20 cellular contexts compared by ENCODE assay signal in genomic region chr17:21008992-21009671, GRCh38.
"Had no signal": no experiment of that assay in that cellular context is flagged by ENCODE, and none has a peak within 500 bp of the region (broad histone marks: within the 10 kb centered on the region; RNA-seq: fewer than 3 reads in every experiment).

No MANE protein-coding gene starts in this region.

- H3K9me3 Mint-ChIP-seq: activated naive CD8-positive, alpha-beta T cell treated with anti-CD3 and anti-CD28 coated beads, Interleukin-2, amount 10 ng/mL, durations not matched to agents 7 days and 5 days; activated T-cell treated with anti-CD3 and anti-CD28 coated beads, Interleukin-2, amount 50 U/mL, for 4 hours; activated T-helper 2 cell treated with anti-CD3 and anti-CD28 coated beads, Interferon-gamma antibody, Interleukin-2, Interleukin-4, amounts not matched to agents 10 μg/mL and 5 μg/mL and 100 μg/mL, durations not matched to agents 14 hours and 24 hours and 36 hours; dendritic cell treated with granulocyte-macrophage colony-stimulating factor and Interleukin-4, amounts not matched to agents 40 ng/mL and 50 ng/mL, for 4 days; mesothelial cell of epicardium; natural killer cell; WTC11 had no signal

- H3K27me3 Mint-ChIP-seq: activated naive CD8-positive, alpha-beta T cell treated with anti-CD3 and anti-CD28 coated beads, Interleukin-2, amount 10 ng/mL, durations not matched to agents 7 days and 5 days; dendritic cell treated with granulocyte-macrophage colony-stimulating factor and Interleukin-4, amounts not matched to agents 40 ng/mL and 50 ng/mL, for 4 days; progenitor cell of endocrine pancreas had no signal

- H3K4me3 ChIP-seq: left lung, thyroid gland had no signal

- ATAC-seq: activated T-cell treated with anti-CD3 and anti-CD28 coated beads, Interleukin-2, amount 50 U/mL, for 4 hours; esophagus mucosa; left lung; natural killer cell; WTC11 had no signal

- H3K27me3 ChIP-seq: left lung, thyroid gland had no signal

- H3K9me3 ChIP-seq: left lung, thyroid gland had no signal

- H3K4me3 Mint-ChIP-seq: activated naive CD8-positive, alpha-beta T cell treated with anti-CD3 and anti-CD28 coated beads, Interleukin-2, amount 10 ng/mL, durations not matched to agents 7 days and 5 days; activated T-cell treated with anti-CD3 and anti-CD28 coated beads, Interleukin-2, amount 50 U/mL, for 4 hours; dendritic cell treated with granulocyte-macrophage colony-stimulating factor and Interleukin-4, amounts not matched to agents 40 ng/mL and 50 ng/mL, for 4 days; mesothelial cell of epicardium; natural killer cell; WTC11 had no signal

- DNase-seq: activated naive CD4-positive, alpha-beta T cell treated with Interleukin-2 at 50 U/mL for 16 hours; activated naive CD8-positive, alpha-beta T cell treated with anti-CD3 and anti-CD28 coated beads, Interleukin-2, amount 10 ng/mL, durations not matched to agents 7 days and 5 days; activated T-cell treated with anti-CD3 and anti-CD28 coated beads, Interleukin-2, amount 50 U/mL, for 4 hours; amniotic stem cell; effector CD8-positive, alpha-beta T cell; foreskin melanocyte; left lung; natural killer cell; retina; stimulated activated CD4-positive, alpha-beta T cell treated with anti-CD3 and anti-CD28 coated beads, Interleukin-4, amount 100 ng/mL, for 24 hours; stimulated activated naive CD4-positive, alpha-beta T cell treated with Interleukin-2 at 50 U/mL for 16 hours; T-helper 1 cell; T1000; thyroid gland had no signal

- H3K27ac ChIP-seq: left lung had no signal

- H3K27ac Mint-ChIP-seq: activated naive CD8-positive, alpha-beta T cell treated with anti-CD3 and anti-CD28 coated beads, Interleukin-2, amount 10 ng/mL, durations not matched to agents 7 days and 5 days; activated T-helper 2 cell treated with anti-CD3 and anti-CD28 coated beads, Interferon-gamma antibody, Interleukin-2, Interleukin-4, amounts not matched to agents 10 μg/mL and 5 μg/mL and 100 μg/mL, durations not matched to agents 14 hours and 24 hours and 36 hours; dendritic cell treated with granulocyte-macrophage colony-stimulating factor and Interleukin-4, amounts not matched to agents 40 ng/mL and 50 ng/mL, for 4 days; mesothelial cell of epicardium; natural killer cell had no signal

- H3K4me1 ChIP-seq: left lung had no signal

- H3K4me1 Mint-ChIP-seq: mesothelial cell of epicardium, WTC11 had no signal
